In genomic region chr2:128784626-128785306, GRCh38 we compare ENCODE assay signal across 14 cellular contexts.
DNase-seq lines count a peak whose midpoint lies in the region; ATAC-seq and TF ChIP-seq lines count a peak whose summit lies in the region.
"Had no signal": no experiment of that assay in that cellular context is flagged by ENCODE, and none has a peak within 500 bp of the region (broad histone marks: within the 10 kb centered on the region; RNA-seq: fewer than 3 reads in every experiment).

No MANE protein-coding gene starts in this region.

- H2BK5ac ChIP-seq in neuronal stem cell (ENCODE audit: low read length), result peak overlapping the region; percentile 84

- H3K4me1 ChIP-seq in right atrium auricular region (peaks cover 0 to 5% of the 10 kb centered on the region in 2 donors), left ventricle myocardium inferior (no peaks in the 10 kb centered on the region), esophagus muscularis mucosa (peaks cover 0 to 8% (median 7%) of the 10 kb centered on the region in 4 donors), neuronal stem cell (ENCODE audit: control insufficient read depth in 2 of 2, insufficient read depth in 1 of 2, low read depth in 1 of 2, low read length in 2 of 2) (peaks cover 2 to 11% of the 10 kb centered on the region in 2 donors)

- H2AK5ac ChIP-seq in neuronal stem cell (ENCODE audit: low read depth, low read length), result peak overlapping the region; percentile 78

- WGBS in esophagus muscularis mucosa, result 92% methylated on average over 17 of the region's 18 CpGs
- WGBS in neuronal stem cell (ENCODE audit: extremely low coverage in 2 of 2, insufficient read length in 2 of 2, insufficient replicate concordance in 1 of 2), 2 donors, result no CpG with 5 or more reads among the region's 18 CpGs

- no peak for ATAC-seq in GM18909 (IDR thresholded peaks at IDR 0.05; ENCODE audit: poor library complexity, unreplicated experiment)
- ATAC-seq: PC-3 had no signal

- H3K27me3 ChIP-seq in right atrium auricular region (no peaks in the 10 kb centered on the region), left ventricle myocardium inferior (ENCODE audit: low read depth) (peaks cover 14% of the 10 kb centered on the region), esophagus muscularis mucosa (peaks cover 0 to 16% (median 0%) of the 10 kb centered on the region in 4 donors), neuronal stem cell (ENCODE audit: control insufficient read depth in 3 of 3, insufficient read depth in 3 of 3, low read depth in 1 of 3, low read length in 3 of 3) (no peaks in the 10 kb centered on the region)

- TF ChIP-seq CTCF in right atrium auricular region (IDR thresholded peaks at IDR 0.05) (no peak), left ventricle myocardium inferior (IDR thresholded peaks at IDR 0.05; ENCODE audit: borderline replicate concordance) (no peak), esophagus muscularis mucosa (IDR thresholded peaks at IDR 0.05) (no peak)

- peak overlapping the region; percentile 81 for H3K23ac ChIP-seq in neuronal stem cell (ENCODE audit: low read depth, low read length, poor library complexity)

- H4K8ac ChIP-seq in neuronal stem cell (ENCODE audit: low read depth, low read length), result no peak overlapping the region

- H3K14ac ChIP-seq in neuronal stem cell (ENCODE audit: low read length), result peak overlapping the region; percentile 31

- H3K27ac ChIP-seq in right atrium auricular region, result no peak overlapping the region
- H3K27ac ChIP-seq in left ventricle myocardium inferior (replicated peaks), result no peak overlapping the region
- no peak overlapping the region for H3K27ac ChIP-seq in esophagus muscularis mucosa (replicated peaks in 1 of 4)
- H3K27ac ChIP-seq in neuronal stem cell (replicated peaks; ENCODE audit: low read length), result no peak overlapping the region

- no peak overlapping the region for H3K4ac ChIP-seq in neuronal stem cell (ENCODE audit: low read length)

- H3K36me3 ChIP-seq in right atrium auricular region, result no peaks in the 10 kb centered on the region
- H3K36me3 ChIP-seq in left ventricle myocardium inferior, result no peaks in the 10 kb centered on the region
- H3K36me3 ChIP-seq in esophagus muscularis mucosa, result no peaks in the 10 kb centered on the region
- no peaks in the 10 kb centered on the region for H3K36me3 ChIP-seq in neuronal stem cell (replicated peaks in 1 of 2; ENCODE audit: control insufficient read depth in 2 of 2, insufficient read depth in 2 of 2, low read length in 2 of 2)

- no peak overlapping the region for H4K91ac ChIP-seq in neuronal stem cell (ENCODE audit: low read depth, low read length, poor library complexity)

- H2BK120ac ChIP-seq in neuronal stem cell (ENCODE audit: low read depth, low read length), result no peak overlapping the region

- H3K4me2 ChIP-seq in neuronal stem cell (ENCODE audit: insufficient read depth, low read length, poor library complexity, severe bottlenecking), result no peak overlapping the region

- no peak overlapping the region for H2AFZ ChIP-seq in neuronal stem cell (ENCODE audit: low read length)

- peaks cover 3% of the 10 kb centered on the region for H3K79me1 ChIP-seq in neuronal stem cell (ENCODE audit: low read depth, low read length)

- peak; percentile 40 for DNase-seq in right atrium auricular region (ENCODE audit: low spot score)
- DNase-seq in left ventricle myocardium inferior, result no peak
- DNase-seq in esophagus muscularis mucosa (ENCODE audit: extremely low spot score), result peak; percentile 78
- DNase-seq in neuronal stem cell (ENCODE audit: low spot score), result no peak
- DNase-seq in NCI-H82 treated with DMSO at 0.1 percent for 48 hours (lab: John Stamatoyannopoulos, UW; ENCODE audit: unreplicated experiment), result no peak
- DNase-seq in effector CD4-positive, alpha-beta T cell, result no peak
- DNase-seq: AML-193; CD4-positive, alpha-beta memory T cell; Karpas-422; MM.1S; NCI-H1105; NCI-H1694 treated with DMSO at 0.1 percent for 48 hours; PC-3 had no signal

- no peak overlapping the region for H2BK12ac ChIP-seq in neuronal stem cell (ENCODE audit: low read length)

- peak overlapping the region; percentile 77 for H3K18ac ChIP-seq in neuronal stem cell (ENCODE audit: low read length)

- H3K4me3 ChIP-seq in right atrium auricular region (no peak overlapping the region), left ventricle myocardium inferior (no peak overlapping the region), esophagus muscularis mucosa (no peak overlapping the region), neuronal stem cell (ENCODE audit: low read length in 2 of 2) (peak overlapping the region in 1 of 2 donors; percentile 41)

- no peak for TF ChIP-seq EP300 in esophagus muscularis mucosa (IDR thresholded peaks at IDR 0.05)

- peak overlapping the region; percentile 68 for H2BK15ac ChIP-seq in neuronal stem cell (ENCODE audit: low read length)

- no peak for TF ChIP-seq POLR2A in esophagus muscularis mucosa (IDR thresholded peaks at IDR 0.05; ENCODE audit: low read depth)

- H3K9ac ChIP-seq in neuronal stem cell (ENCODE audit: low read depth, low read length, poor library complexity), result no peak overlapping the region

- intact Hi-C loops in left ventricle myocardium inferior (cut with micrococcal nuclease) (no loop called here), esophagus muscularis mucosa (cut with DNase I) (no loop called here)

- H3K9me3 ChIP-seq in right atrium auricular region, result no peaks in the 10 kb centered on the region
- no peaks in the 10 kb centered on the region for H3K9me3 ChIP-seq in left ventricle myocardium inferior (replicated peaks)
- H3K9me3 ChIP-seq in esophagus muscularis mucosa, result no peaks in the 10 kb centered on the region
- peaks cover 3% of the 10 kb centered on the region in 2 donors for H3K9me3 ChIP-seq in neuronal stem cell (replicated peaks in 1 of 2; ENCODE audit: control insufficient read depth in 2 of 2, insufficient read depth in 1 of 2, low read depth in 1 of 2, low read length in 2 of 2)

Comparison
In these comparisons a context has a peak if more than half of its experiments do, and no peak if none do; other contexts are left out.
1. DNase-seq: peak in right atrium auricular region (single experiment) and esophagus muscularis mucosa (single experiment); none in left ventricle myocardium inferior (single experiment), neuronal stem cell (single experiment), NCI-H82 treated with DMSO at 0.1 percent for 48 hours (single experiment) and effector CD4-positive, alpha-beta T cell (single experiment).